Comparison of ENCODE assay signal across 12 cellular contexts in genomic region chr11:34149786-34150185, GRCh38. TPM values are rescaled to one million over a fixed set of nuclear protein-coding genes. Genes with fewer than 3 reads are reported as not detected.
A peak's percentile ranks its signal among the peaks of the same experiment; 100 is the strongest.
DNase-seq lines count a peak whose midpoint lies in the region; TF ChIP-seq lines count a peak whose summit lies in the region.
"Had no signal": no experiment of that assay in that cellular context is flagged by ENCODE, and none has a peak within 500 bp of the region (broad histone marks: within the 10 kb centered on the region; RNA-seq: fewer than 3 reads in every experiment).

No MANE protein-coding gene starts in this region.

- no peak overlapping the region for H3K9ac ChIP-seq in Karpas-422 (ENCODE audit: low read length)

- H3K27me3 ChIP-seq in Caco-2 (replicated peaks; ENCODE audit: control insufficient read depth, insufficient read depth, low read length): no peaks in the 10 kb centered on the region
- H3K27me3 ChIP-seq in Karpas-422 (ENCODE audit: low read length): no peaks in the 10 kb centered on the region
- H3K27me3 ChIP-seq: esophagus squamous epithelium, testis had no signal

- peak; percentile 51 to 58 for TF ChIP-seq CTCF in Caco-2 (IDR thresholded peaks at IDR 0.05; ENCODE audit: insufficient read depth in 1 of 2, low read depth in 1 of 2, low read length in 1 of 2, severe bottlenecking in 1 of 2, unreplicated experiment in 1 of 2)

- DNase-seq in Caco-2: peak in 1 of 2 experiments; percentile 43
- peak; percentile 18 for DNase-seq in HK-2 (ENCODE audit: unreplicated experiment)
- peak; percentile 32 for DNase-seq in dermis blood vessel endothelial cell
- peak; percentile 19 for DNase-seq in myocyte (ENCODE audit: low read depth)
- no peak for DNase-seq in ecto neural progenitor cell (ENCODE audit: low spot score)
- DNase-seq in activated CD4-positive, alpha-beta T cell treated with anti-CD3 and anti-CD28 coated beads, Interleukin-2, amount 10 ng/mL, durations not matched to agents 24 days and 14 days: no peak
- DNase-seq in Karpas-422: no peak
- DNase-seq in T-helper 1 cell: no peak
- DNase-seq: activated CD8-positive, alpha-beta memory T cell treated with anti-CD3 and anti-CD28 coated beads, Interleukin-2, amount 50 U/mL, for 48 hours; esophagus squamous epithelium; NCI-H69; testis had no signal

- H3K36me3 ChIP-seq in Caco-2 (ENCODE audit: control insufficient read depth, insufficient read depth, low read length): peaks cover 4% of the 10 kb centered on the region; the same call in 1 of the 2 replicates
- H3K36me3 ChIP-seq in Karpas-422 (ENCODE audit: insufficient read depth, low read length): peaks cover 42% of the 10 kb centered on the region

- no peak overlapping the region for H3K27ac ChIP-seq in Karpas-422 (ENCODE audit: low read length)
- H3K27ac ChIP-seq: esophagus squamous epithelium, testis had no signal

- POLR2A ChIA-PET in Caco-2 (lab: Charles Lee): no interaction called here

- H3K4me3 ChIP-seq in Caco-2 (ENCODE audit: low read depth, low read length) (no peak overlapping the region), Karpas-422 (ENCODE audit: low read length) (no peak overlapping the region)
- H3K4me3 ChIP-seq: esophagus squamous epithelium, testis had no signal

- peaks cover 40% of the 10 kb centered on the region for H3K36me3 Mint-ChIP-seq in Caco-2 (ENCODE audit: insufficient read depth, unreplicated experiment)
- H3K36me3 Mint-ChIP-seq in activated CD4-positive, alpha-beta T cell treated with anti-CD3 and anti-CD28 coated beads, Interleukin-2, amount 10 ng/mL, durations not matched to agents 24 days and 14 days (ENCODE audit: low read depth): peaks cover 49% of the 10 kb centered on the region

- no peaks in the 10 kb centered on the region for H3K27me3 Mint-ChIP-seq in Caco-2 (ENCODE audit: insufficient read depth, unreplicated experiment)
- H3K27me3 Mint-ChIP-seq in activated CD4-positive, alpha-beta T cell treated with anti-CD3 and anti-CD28 coated beads, Interleukin-2, amount 10 ng/mL, durations not matched to agents 24 days and 14 days: no peaks in the 10 kb centered on the region

- H3K4me1 ChIP-seq in Caco-2 (no peaks in the 10 kb centered on the region), Karpas-422 (ENCODE audit: low read length) (peaks cover 36% of the 10 kb centered on the region)
- H3K4me1 ChIP-seq: testis had no signal

- H3K4me2 ChIP-seq in Karpas-422 (ENCODE audit: low read depth, low read length, poor library complexity, severe bottlenecking): no peak overlapping the region

- no TSS peak for BruUV-seq in Caco-2 (replicated peaks; lab: Mats Ljungman, UMichigan)

- no peak overlapping the region for H2AFZ ChIP-seq in Karpas-422 (ENCODE audit: low read length)

- H3K9me3 ChIP-seq in Caco-2 (no peaks in the 10 kb centered on the region), Karpas-422 (ENCODE audit: low read length) (no peaks in the 10 kb centered on the region)
- H3K9me3 ChIP-seq: esophagus squamous epithelium, testis had no signal

- CTCF ChIA-PET in Caco-2 (lab: Charles Lee): interaction anchor here (0.5 to 1.2 kb wide), 5 partner anchors 24 to 343 kb away, joined by 3 to 15 read pairs (median 3); partner anchors contain the start of gene ABTB2

- H3K79me2 ChIP-seq in Karpas-422 (ENCODE audit: low read length): peaks cover 4% of the 10 kb centered on the region; the same call in 1 of the 2 replicates

- intact Hi-C loops in Caco-2 (cut with micrococcal nuclease; ENCODE audit: unreplicated experiment): no loop called here
- intact Hi-C loops in activated CD4-positive, alpha-beta T cell treated with anti-CD3 and anti-CD28 coated beads, Interleukin-2, amount 10 ng/mL, durations not matched to agents 24 days and 14 days (cut with micrococcal nuclease): no loop called here

- no peaks in the 10 kb centered on the region for H3K9me2 ChIP-seq in Karpas-422 (replicated peaks; ENCODE audit: insufficient read depth, low read length)

- H4K20me1 ChIP-seq in Karpas-422 (ENCODE audit: insufficient read depth, low read depth, low read length): no peaks in the 10 kb centered on the region

- no peak overlapping the region for H3K27ac Mint-ChIP-seq in Caco-2 (ENCODE audit: unreplicated experiment)
- no peak overlapping the region for H3K27ac Mint-ChIP-seq in activated CD4-positive, alpha-beta T cell treated with anti-CD3 and anti-CD28 coated beads, Interleukin-2, amount 10 ng/mL, durations not matched to agents 24 days and 14 days

- H3K4me3 Mint-ChIP-seq in Caco-2 (ENCODE audit: unreplicated experiment): no peak overlapping the region
- no peak overlapping the region for H3K4me3 Mint-ChIP-seq in activated CD4-positive, alpha-beta T cell treated with anti-CD3 and anti-CD28 coated beads, Interleukin-2, amount 10 ng/mL, durations not matched to agents 24 days and 14 days

- H3K9me3 Mint-ChIP-seq in Caco-2 (ENCODE audit: unreplicated experiment): no peaks in the 10 kb centered on the region
- H3K9me3 Mint-ChIP-seq in activated CD4-positive, alpha-beta T cell treated with anti-CD3 and anti-CD28 coated beads, Interleukin-2, amount 10 ng/mL, durations not matched to agents 24 days and 14 days: no peaks in the 10 kb centered on the region

- H3K4me1 Mint-ChIP-seq in Caco-2 (ENCODE audit: low read depth, unreplicated experiment): no peaks in the 10 kb centered on the region
- peaks cover 3% of the 10 kb centered on the region for H3K4me1 Mint-ChIP-seq in activated CD4-positive, alpha-beta T cell treated with anti-CD3 and anti-CD28 coated beads, Interleukin-2, amount 10 ng/mL, durations not matched to agents 24 days and 14 days

RNA-seq across cellular contexts. Expression of gene NAT10, which starts 44.4 kb away (rescaled TPM):
- total RNA-seq in Caco-2 (2022) (91.4 and 101 TPM in 2 replicates), dermis blood vessel endothelial cell (12.1 and 28.1 TPM in 2 replicates), myocyte (25.0 and 30.9 TPM in 2 replicates)
- polyA plus RNA-seq in myocyte (2012): 25.0 TPM
- 162 and 169 TPM in 2 replicates for total RNA-seq in activated CD4-positive, alpha-beta T cell treated with anti-CD3 and anti-CD28 coated beads, Interleukin-2, amount 10 ng/mL, durations not matched to agents 24 days and 14 days
- total RNA-seq in Karpas-422 (2014; rRNA removed; shearing (Covaris generic); ENCODE audit: low replicate concordance): 45.0 and 61.0 TPM in 2 replicates

Comparison
In these comparisons a context has a peak if more than half of its experiments do, and no peak if none do; other contexts are left out.
1. DNase-seq: peak in HK-2 (single experiment), dermis blood vessel endothelial cell (single experiment) and myocyte (single experiment); none in ecto neural progenitor cell (single experiment), activated CD4-positive, alpha-beta T cell treated with anti-CD3 and anti-CD28 coated beads, Interleukin-2, amount 10 ng/mL, durations not matched to agents 24 days and 14 days (single experiment), Karpas-422 (single experiment) and T-helper 1 cell (0 of 5).